ENCODE assay signal across 8 cellular contexts in the genomic region with DNA sequence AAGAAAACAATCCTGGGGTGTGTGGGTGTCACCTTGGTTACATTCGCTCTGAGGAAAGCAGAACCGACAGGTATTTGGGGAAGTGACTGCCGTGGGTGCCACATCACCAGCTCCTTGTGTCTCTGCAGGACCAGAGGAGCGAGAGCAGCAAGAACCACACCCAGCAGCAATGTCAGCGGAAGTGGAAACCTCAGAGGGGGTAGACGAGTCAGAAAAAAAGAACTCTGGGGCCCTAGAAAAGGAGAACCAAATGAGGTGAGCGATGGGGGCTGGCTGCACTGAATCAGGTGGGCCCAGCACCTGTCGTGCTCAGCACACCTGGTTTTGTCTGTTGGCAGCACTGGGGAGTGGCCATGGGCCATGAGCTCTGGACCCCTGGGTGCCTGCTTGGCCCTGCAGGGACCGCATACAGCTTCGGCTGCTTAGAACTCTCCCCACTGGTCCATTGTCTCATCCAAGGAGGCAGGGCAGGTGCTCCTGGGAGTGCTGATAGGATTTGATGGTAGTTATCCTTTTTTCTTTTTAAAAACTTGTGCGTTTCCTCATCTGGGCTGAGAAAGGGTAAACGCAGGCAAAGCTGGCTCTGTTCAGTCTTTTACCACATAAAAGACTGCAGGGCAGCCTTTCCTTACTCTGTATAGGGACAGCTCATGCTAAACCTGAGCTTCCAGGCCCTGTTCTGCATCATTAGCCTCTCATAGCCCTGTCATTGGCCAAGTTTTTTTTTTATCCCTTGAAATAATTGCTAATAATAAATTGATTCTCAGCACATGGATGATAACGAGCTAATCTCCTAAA. TPM values are rescaled to one million over a fixed set of nuclear protein-coding genes. Genes with fewer than 3 reads are reported as not detected.
DNase-seq lines count a peak whose midpoint lies in the region; ATAC-seq and TF ChIP-seq lines count a peak whose summit lies in the region.

No MANE protein-coding gene starts in this region.

- no peaks in the 10 kb centered on the region for H3K9me2 ChIP-seq in PC-3 (replicated peaks; ENCODE audit: low read length)

- H3K36me3 ChIP-seq in PC-3 (ENCODE audit: low read depth, low read length) = peaks cover 7% of the 10 kb centered on the region; the same call in 1 of the 2 replicates

- H3K4me1 ChIP-seq in PC-3 (ENCODE audit: insufficient read depth, low read length) = peaks cover 15% of the 10 kb centered on the region

- H4K20me1 ChIP-seq in PC-3 (ENCODE audit: low read length) = peaks cover 6% of the 10 kb centered on the region; the same call in 1 of the 2 replicates

- H3K4me3 ChIP-seq in epithelial cell of esophagus (ENCODE audit: low read length) = no peak overlapping the region
- H3K4me3 ChIP-seq in PC-3 (ENCODE audit: low read length) = no peak overlapping the region

- no TSS peak for BruUV-seq in PC-3 (replicated peaks; lab: Mats Ljungman, UMichigan)

- POLR2A ChIA-PET in PC-3 (lab: Charles Lee; ENCODE audit: unreplicated experiment) = no interaction called here

- ATAC-seq in GM18861 (IDR thresholded peaks at IDR 0.05; ENCODE audit: unreplicated experiment) (peak; percentile 67), HG03139 (IDR thresholded peaks at IDR 0.05; ENCODE audit: unreplicated experiment) (peak; percentile 57), left lobe of liver (no peak), PC-3 (no peak)

- H3K4me2 ChIP-seq in PC-3 (ENCODE audit: low read length) = no peak overlapping the region

- intact Hi-C loops in PC-3 (cut with micrococcal nuclease) = loop anchor here (1.0 kb wide), 2 partner anchors 43 to 80 kb away; no protein-coding TSS in a partner anchor

- H3K27ac ChIP-seq in PC-3 (ENCODE audit: low read length) = no peak overlapping the region

- TF ChIP-seq CTCF in epithelial cell of esophagus (IDR thresholded peaks at IDR 0.05; ENCODE audit: insufficient read depth, low read depth, low read length, missing control alignments) = no peak
- no peak for TF ChIP-seq CTCF in PC-3 (conservative IDR thresholded peaks at IDR 0.05; ENCODE audit: low read depth, low read length)

- no peak overlapping the region for H2AFZ ChIP-seq in PC-3 (ENCODE audit: low read length)

- H3F3A ChIP-seq in PC-3 (ENCODE audit: low read length, unreplicated experiment) = no peaks in the 10 kb centered on the region

- CTCF ChIA-PET in PC-3 (lab: Charles Lee) = interaction anchor here (0.6 to 2.2 kb wide), 3 partner anchors 43 to 146 kb away, joined by 3 to 13 read pairs (median 3); no protein-coding TSS in a partner anchor

- H3K9ac ChIP-seq in PC-3 (ENCODE audit: low read length) = no peak overlapping the region

- no peaks in the 10 kb centered on the region for H3K27me3 ChIP-seq in PC-3 (ENCODE audit: low read length)

- no peaks in the 10 kb centered on the region for H3K9me3 ChIP-seq in PC-3 (ENCODE audit: low read length)

- peak; percentile 43 for DNase-seq in activated CD4-positive, alpha-beta T cell treated with anti-CD3 and anti-CD28 coated beads for 24 hours (ENCODE audit: low read depth in 2 of 2)
- DNase-seq in epithelial cell of esophagus (ENCODE audit: low read depth) (peak; percentile 57), left lobe of liver (ENCODE audit: low spot score) (no peak), iPS-NIHi11 (ENCODE audit: low spot score) (no peak), PC-3 (no peak)
- peak; percentile 56 to 57 for DNase-seq in stimulated activated CD8-positive, alpha-beta memory T cell treated with anti-CD3 and anti-CD28 coated beads, Interleukin-15, amount 100 ng/mL, for 48 hours (ENCODE audit: low read depth in 2 of 2)

- peaks cover 31% of the 10 kb centered on the region for H3K79me2 ChIP-seq in PC-3 (ENCODE audit: low read length)

RNA-seq across cellular contexts. Expression of gene HMOX2, which starts 29.4 kb away (rescaled TPM):
- 44.9 TPM for total RNA-seq in left lobe of liver
- total RNA-seq in PC-3 (2014; rRNA removed) = 86.9 and 88.1 TPM in 2 replicates

RNA-seq across cellular contexts. Expression of gene NMRAL1, which starts 31.1 kb away (rescaled TPM):
- 38.3 TPM for total RNA-seq in left lobe of liver
- total RNA-seq in PC-3 (2014; rRNA removed) = 92.6 and 119 TPM in 2 replicates

RNA-seq across cellular contexts. Expression of gene CDIP1, which starts 33.0 kb away (rescaled TPM):
- total RNA-seq in left lobe of liver = 17.5 TPM
- 7.1 and 8.7 TPM in 2 replicates for total RNA-seq in PC-3 (2014; rRNA removed)

RNA-seq across cellular contexts. Expression of gene C16orf96, which starts 50.6 kb away (rescaled TPM):
- 0.38 TPM for total RNA-seq in left lobe of liver
- not detected in 2 replicates for total RNA-seq in PC-3 (2014; rRNA removed)

Comparison
In these comparisons a context has a peak if more than half of its experiments do, and no peak if none do; other contexts are left out.
1. ATAC-seq: peak in GM18861 (single experiment) and HG03139 (single experiment); none in left lobe of liver (single experiment) and PC-3 (single experiment).
2. DNase-seq: peak in activated CD4-positive, alpha-beta T cell treated with anti-CD3 and anti-CD28 coated beads for 24 hours (2 of 2), epithelial cell of esophagus (single experiment) and stimulated activated CD8-positive, alpha-beta memory T cell treated with anti-CD3 and anti-CD28 coated beads, Interleukin-15, amount 100 ng/mL, for 48 hours (2 of 2); none in left lobe of liver (single experiment), iPS-NIHi11 (single experiment) and PC-3 (single experiment).